30 cellular contexts compared by ENCODE assay signal in the genomic region with DNA sequence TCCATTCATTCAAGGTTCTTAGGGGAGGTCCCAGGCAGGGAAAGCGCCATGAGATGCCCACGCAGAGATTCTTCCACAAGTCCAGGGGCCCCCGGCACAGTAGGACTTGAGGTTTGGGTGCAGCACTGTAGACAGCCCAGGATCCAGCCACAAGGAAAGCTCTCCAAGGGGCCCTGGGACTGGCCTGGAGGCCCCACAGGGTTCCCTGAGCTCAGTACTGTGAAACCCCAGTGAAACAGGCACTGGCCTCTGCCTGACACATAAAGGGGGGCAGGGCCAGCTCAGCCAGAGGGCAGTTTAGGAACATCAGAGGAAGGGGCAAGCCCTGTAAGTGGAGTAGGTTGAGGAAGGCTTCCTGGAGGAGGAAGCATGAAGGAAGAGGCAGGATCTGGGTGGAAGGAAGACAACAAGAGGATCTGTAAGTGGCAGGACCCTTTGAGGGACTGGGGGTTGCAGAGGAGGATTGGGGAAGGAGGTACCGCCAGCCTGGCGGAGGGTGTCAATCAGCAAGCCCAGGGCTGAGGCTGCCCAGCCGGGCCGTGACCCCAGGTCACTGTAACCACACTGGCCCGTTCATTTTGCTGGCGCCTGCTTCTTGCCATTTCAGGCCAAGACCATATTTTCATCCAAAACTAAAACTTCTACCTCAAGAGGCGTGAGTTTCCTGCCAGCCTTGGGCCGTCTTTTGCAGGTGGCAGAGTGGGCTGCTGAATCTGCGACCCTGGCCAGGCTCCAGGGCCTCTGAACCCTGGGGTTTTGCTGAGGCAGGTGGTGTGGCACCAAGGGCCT.
DNase-seq lines count a peak whose midpoint lies in the region; ATAC-seq, FAIRE-seq and TF ChIP-seq lines count a peak whose summit lies in the region.
"Had no signal": no experiment of that assay in that cellular context is flagged by ENCODE, and none has a peak within 500 bp of the region (broad histone marks: within the 10 kb centered on the region; RNA-seq: fewer than 3 reads in every experiment).

No MANE protein-coding gene starts in this region.

- no peak for TF ChIP-seq CTCF in H1 (IDR thresholded peaks at IDR 0.05; ENCODE audit: control extremely low read depth in 1 of 3, insufficient read depth in 1 of 3, low read depth in 1 of 3, low read length in 3 of 3)
- no peak for TF ChIP-seq CTCF in smooth muscle cell (IDR thresholded peaks at IDR 0.05; ENCODE audit: borderline replicate concordance, insufficient read depth, poor library complexity, severe bottlenecking)

- no peak overlapping the region for H3K18ac ChIP-seq in H1 (ENCODE audit: extremely low read depth, low read length)

- H3K9me3 ChIP-seq in H1 (ENCODE audit: insufficient read depth in 2 of 2, low read depth in 1 of 2, low read length in 1 of 2) (no peaks in the 10 kb centered on the region), smooth muscle cell (replicated peaks; ENCODE audit: low read depth) (no peaks in the 10 kb centered on the region)
- H3K9me3 ChIP-seq: SJCRH30, vagina had no signal

- DNase-seq in activated naive CD4-positive, alpha-beta T cell treated with anti-CD3 and anti-CD28 coated beads, Interleukin-2, amount 10 ng/mL, durations not matched to agents 7 days and 5 days = no peak
- DNase-seq in activated naive CD4-positive, alpha-beta T cell treated with Interleukin-2 at 50 U/mL for 16 hours = no peak
- DNase-seq in UCSD-AML1 (lab: John Stamatoyannopoulos, UW; ENCODE audit: unreplicated experiment) (peak; percentile 40), H1 (ENCODE audit: low read depth in 1 of 2, low spot score in 2 of 2) (no peak), smooth muscle cell (lab: John Stamatoyannopoulos, UW; ENCODE audit: unreplicated experiment) (no peak), cardiac septum (ENCODE audit: low spot score) (no peak), CD1c-positive myeloid dendritic cell (ENCODE audit: extremely low spot score) (no peak)
- DNase-seq: activated CD4-positive, alpha-beta T cell treated with anti-CD3 and anti-CD28 coated beads, Interleukin-2, amount 50 U/mL, for 4 hours; activated CD8-positive, alpha-beta memory T cell treated with anti-CD3 and anti-CD28 coated beads, Interleukin-2, amount 10 ng/mL, durations not matched to agents 7 days and 5 days; activated naive CD4-positive, alpha-beta T cell treated with anti-CD3 and anti-CD28 coated beads, Interleukin-2, amount 50 U/mL, for 16 hours; anterior cingulate cortex; CD4-positive, alpha-beta memory T cell; effector memory CD4-positive, alpha-beta T cell; immature natural killer cell; Karpas-422; left colon; NCI-H2107; NCI-H510A; SJCRH30; small intestine; stimulated activated CD4-positive, alpha-beta T cell treated with anti-CD3 and anti-CD28 coated beads, Interleukin-1b, Interleukin-23, amount 100 ng/mL, for 48 hours; stimulated activated naive CD8-positive, alpha-beta T cell treated with anti-CD3 and anti-CD28 coated beads, Interleukin-15, amount 100 ng/mL, for 72 hours; SW 1271 had no signal

- H3K27me3 ChIP-seq in H1 (replicated peaks in 1 of 4; ENCODE audit: control insufficient read depth in 3 of 4, extremely low read depth in 1 of 4, insufficient read depth in 3 of 4, low read length in 3 of 4) = no peaks in the 10 kb centered on the region
- H3K27me3 ChIP-seq in smooth muscle cell (ENCODE audit: low read depth) = no peaks in the 10 kb centered on the region
- H3K27me3 ChIP-seq: SJCRH30, vagina had no signal

- peaks cover 8% of the 10 kb centered on the region for H3K4me1 Mint-ChIP-seq in activated naive CD4-positive, alpha-beta T cell treated with anti-CD3 and anti-CD28 coated beads, Interleukin-2, amount 10 ng/mL, durations not matched to agents 7 days and 5 days

- H4K5ac ChIP-seq in H1 (ENCODE audit: insufficient read length, low read depth, low read length) = no peak overlapping the region

- no peaks in the 10 kb centered on the region for H3K36me3 Mint-ChIP-seq in activated naive CD4-positive, alpha-beta T cell treated with anti-CD3 and anti-CD28 coated beads, Interleukin-2, amount 10 ng/mL, durations not matched to agents 7 days and 5 days
- H3K36me3 Mint-ChIP-seq: activated CD8-positive, alpha-beta memory T cell treated with anti-CD3 and anti-CD28 coated beads, Interleukin-2, amount 10 ng/mL, durations not matched to agents 7 days and 5 days; immature natural killer cell had no signal

- no peaks in the 10 kb centered on the region for H3K79me1 ChIP-seq in H1 (ENCODE audit: low read depth, low read length)

- H3K9ac ChIP-seq in H1 (replicated peaks in 1 of 4; ENCODE audit: extremely low read depth in 1 of 4, low read depth in 3 of 4, low read length in 3 of 4) (no peak overlapping the region), smooth muscle cell (ENCODE audit: low read depth) (no peak overlapping the region)

- no peak for ATAC-seq in GM19397 (IDR thresholded peaks at IDR 0.05; ENCODE audit: unreplicated experiment)
- ATAC-seq: activated CD4-positive, CD25-positive, alpha-beta regulatory T cell treated with anti-CD3 and anti-CD28 coated beads, Interleukin-2, amount 50 U/mL, for 24 hours; activated CD8-positive, alpha-beta memory T cell treated with anti-CD3 and anti-CD28 coated beads, Interleukin-2, amount 10 ng/mL, durations not matched to agents 7 days and 5 days; left colon; stimulated activated naive CD8-positive, alpha-beta T cell treated with anti-CD3 and anti-CD28 coated beads, Interleukin-15, amount 100 ng/mL, for 72 hours had no signal

- TF ChIP-seq POLR2A in H1 (IDR thresholded peaks at IDR 0.05; ENCODE audit: control extremely low read depth in 1 of 2, low read depth in 2 of 2, low read length in 2 of 2) = no peak

- no peak overlapping the region for H3K27ac ChIP-seq in H1 (ENCODE audit: low read depth, low read length)
- H3K27ac ChIP-seq in smooth muscle cell (ENCODE audit: low read depth) = peak overlapping the region; percentile 97
- H3K27ac ChIP-seq: SJCRH30, vagina had no signal

- no peak for TF ChIP-seq EP300 in H1 (IDR thresholded peaks at IDR 0.05; ENCODE audit: borderline replicate concordance in 1 of 2, low read depth in 2 of 2, low read length in 2 of 2)

- H3F3A ChIP-seq in smooth muscle cell (ENCODE audit: low read depth) = peaks cover 23% of the 10 kb centered on the region

- H3K4me1 ChIP-seq in H1 (replicated peaks in 1 of 4; ENCODE audit: control insufficient read depth in 3 of 4, insufficient read depth in 4 of 4, low read length in 3 of 4) (peaks cover 0 to 3% (median 1%) of the 10 kb centered on the region in 4 experiments; a peak in 4 of 7 replicates), smooth muscle cell (ENCODE audit: low read depth) (peaks cover 32% of the 10 kb centered on the region)
- H3K4me1 ChIP-seq: SJCRH30 had no signal

- no peak overlapping the region for H2BK20ac ChIP-seq in H1 (ENCODE audit: low read length)

- no peak overlapping the region for H2BK15ac ChIP-seq in H1 (ENCODE audit: low read length)

- H4K8ac ChIP-seq in H1 (ENCODE audit: extremely low read depth, insufficient read depth, low read length) = peak overlapping the region; percentile 11; the same call in 1 of the 2 replicates

- no peak overlapping the region for H4K91ac ChIP-seq in H1 (replicated peaks; ENCODE audit: insufficient read length, low read length)

- TF ChIP-seq RAD21 in H1 (IDR thresholded peaks at IDR 0.05 in 1 of 2, conservative IDR thresholded peaks at IDR 0.05 in 1 of 2; ENCODE audit: low read depth in 2 of 2, low read length in 2 of 2) = no peak

- no peak overlapping the region for H2AFZ ChIP-seq in H1 (ENCODE audit: low read length)
- no peak overlapping the region for H2AFZ ChIP-seq in smooth muscle cell (ENCODE audit: low read depth)

- no peak overlapping the region for H3K4me3 Mint-ChIP-seq in activated naive CD4-positive, alpha-beta T cell treated with anti-CD3 and anti-CD28 coated beads, Interleukin-2, amount 10 ng/mL, durations not matched to agents 7 days and 5 days
- H3K4me3 Mint-ChIP-seq: activated CD8-positive, alpha-beta memory T cell treated with anti-CD3 and anti-CD28 coated beads, Interleukin-2, amount 10 ng/mL, durations not matched to agents 7 days and 5 days; CD4-positive, alpha-beta memory T cell; immature natural killer cell; memory B cell; stimulated activated naive CD8-positive, alpha-beta T cell treated with anti-CD3 and anti-CD28 coated beads, Interleukin-15, amount 100 ng/mL, for 72 hours had no signal

- H3K79me2 ChIP-seq in H1 (ENCODE audit: control insufficient read depth in 1 of 2, insufficient read depth in 2 of 2, low read length in 2 of 2) (no peaks in the 10 kb centered on the region), smooth muscle cell (ENCODE audit: low read depth) (peaks cover 33% of the 10 kb centered on the region)

- WGBS in H1 (ENCODE audit: extremely low coverage in 1 of 2, insufficient coverage in 1 of 2, insufficient read length in 1 of 2, insufficient replicate concordance in 2 of 2, low coverage in 1 of 2, low lambda C conversion rate in 2 of 2, missing lambda C conversion rate in 1 of 2), 2 experiments = 90% methylated on average over 12 of the region's 12 CpGs; no CpG with 5 or more reads in 1 of the 2 experiments
- WGBS in smooth muscle cell (ENCODE audit: low lambda C conversion rate) = 85% methylated on average over 12 of the region's 12 CpGs

- H3K36me3 ChIP-seq in H1 (ENCODE audit: control insufficient read depth in 2 of 4, insufficient read depth in 4 of 4, low read length in 3 of 4) = no peaks in the 10 kb centered on the region; a peak in 2 of 8 replicates
- peaks cover 7% of the 10 kb centered on the region for H3K36me3 ChIP-seq in smooth muscle cell (ENCODE audit: low read depth)
- H3K36me3 ChIP-seq: vagina had no signal

- H2AK5ac ChIP-seq in H1 (ENCODE audit: low read depth, low read length) = no peak overlapping the region

- H2BK120ac ChIP-seq in H1 (replicated peaks; ENCODE audit: low read depth, low read length) = no peak overlapping the region

- no peak overlapping the region for H3K14ac ChIP-seq in H1 (ENCODE audit: insufficient read length)

- CTCF ChIA-PET in activated naive CD4-positive, alpha-beta T cell treated with anti-CD3 and anti-CD28 coated beads, Interleukin-2, amount 10 ng/mL, durations not matched to agents 7 days and 5 days (lab: Charles Lee) = interaction anchor here (0.9 to 2.9 kb wide), 3 partner anchors 146 to 267 kb away, joined by 3 to 14 read pairs (median 4); no protein-coding TSS in a partner anchor
- CTCF ChIA-PET in H1 (lab: Charles Lee; ENCODE audit: partially characterized antibody) = interaction anchor here (0.7 to 3.8 kb wide), 7 partner anchors 64 to 122 kb away, joined by 3 to 15 read pairs (median 3); no protein-coding TSS in a partner anchor

- no peak overlapping the region for H3K4me3 ChIP-seq in H1 (ENCODE audit: extremely low read depth in 1 of 4, insufficient read depth in 2 of 4, low read depth in 3 of 4, low read length in 4 of 4)
- H3K4me3 ChIP-seq in smooth muscle cell = no peak overlapping the region
- H3K4me3 ChIP-seq: coronary artery, SJCRH30, vagina had no signal

- intact Hi-C loops in cardiac septum (cut with DNase I) = no loop called here

- H3K4me2 ChIP-seq in H1 (ENCODE audit: insufficient read depth in 1 of 2, low read depth in 2 of 2, low read length in 2 of 2) = no peak overlapping the region
- peak overlapping the region; percentile 45 for H3K4me2 ChIP-seq in smooth muscle cell

- no peaks in the 10 kb centered on the region for H4K20me1 ChIP-seq in H1 (replicated peaks in 1 of 2; ENCODE audit: control insufficient read depth in 1 of 2, insufficient read depth in 2 of 2, low read length in 2 of 2)
- H4K20me1 ChIP-seq in smooth muscle cell (ENCODE audit: low read depth) = no peaks in the 10 kb centered on the region

- H3K56ac ChIP-seq in H1 (replicated peaks; ENCODE audit: insufficient read length, low read depth, low read length) = no peak overlapping the region

- peaks cover 43% of the 10 kb centered on the region for H3K27me3 Mint-ChIP-seq in activated naive CD4-positive, alpha-beta T cell treated with anti-CD3 and anti-CD28 coated beads, Interleukin-2, amount 10 ng/mL, durations not matched to agents 7 days and 5 days
- H3K27me3 Mint-ChIP-seq: activated CD8-positive, alpha-beta memory T cell treated with anti-CD3 and anti-CD28 coated beads, Interleukin-2, amount 10 ng/mL, durations not matched to agents 7 days and 5 days; CD4-positive, alpha-beta memory T cell; memory B cell; stimulated activated naive CD8-positive, alpha-beta T cell treated with anti-CD3 and anti-CD28 coated beads, Interleukin-15, amount 100 ng/mL, for 72 hours had no signal

- no peak overlapping the region for H3K23ac ChIP-seq in H1 (ENCODE audit: insufficient read length)

- POLR2A ChIA-PET in H1 (lab: Charles Lee; ENCODE audit: partially characterized antibody) = interaction anchor here (0.6 kb wide), 1 partner anchor 991 kb away, joined by 4 read pairs; no protein-coding TSS in a partner anchor

- no peak for FAIRE-seq in H1 (lab: Jason Lieb, UNC)
- FAIRE-seq: D721Med, GM19239, small intestine had no signal

- H3K4ac ChIP-seq in H1 (replicated peaks; ENCODE audit: insufficient read length, low read depth, low read length) = no peak overlapping the region

- H3K9me3 Mint-ChIP-seq in activated naive CD4-positive, alpha-beta T cell treated with anti-CD3 and anti-CD28 coated beads, Interleukin-2, amount 10 ng/mL, durations not matched to agents 7 days and 5 days = no peaks in the 10 kb centered on the region
- H3K9me3 Mint-ChIP-seq: immature natural killer cell; memory B cell; stimulated activated naive CD8-positive, alpha-beta T cell treated with anti-CD3 and anti-CD28 coated beads, Interleukin-15, amount 100 ng/mL, for 72 hours had no signal

- no peak overlapping the region for H2BK5ac ChIP-seq in H1 (ENCODE audit: low read depth, low read length)

- peak overlapping the region; percentile 8 for H3K27ac Mint-ChIP-seq in activated naive CD4-positive, alpha-beta T cell treated with anti-CD3 and anti-CD28 coated beads, Interleukin-2, amount 10 ng/mL, durations not matched to agents 7 days and 5 days
- H3K27ac Mint-ChIP-seq: activated CD8-positive, alpha-beta memory T cell treated with anti-CD3 and anti-CD28 coated beads, Interleukin-2, amount 10 ng/mL, durations not matched to agents 7 days and 5 days; immature natural killer cell; memory B cell had no signal

- peaks cover 1% of the 10 kb centered on the region; the same call in 1 of the 2 replicates for H3K23me2 ChIP-seq in H1 (ENCODE audit: low read depth, low read length)

- H2BK12ac ChIP-seq in H1 (ENCODE audit: low read depth, low read length) = no peak overlapping the region
